In genomic region chr21:15480160-15480559, GRCh38 we compare ENCODE assay signal across 16 cellular contexts.
"Had no signal": no experiment of that assay in that cellular context is flagged by ENCODE, and none has a peak within 500 bp of the region (broad histone marks: within the 10 kb centered on the region; RNA-seq: fewer than 3 reads in every experiment).

No MANE protein-coding gene starts in this region.

- H3K27me3 ChIP-seq: body of pancreas, pancreas, right lobe of liver, SJCRH30, suprapubic skin, transverse colon, vagina had no signal

- H3K36me3 ChIP-seq: pancreas, right lobe of liver, SJCRH30, suprapubic skin, transverse colon, vagina had no signal

- H3K9me3 ChIP-seq: body of pancreas, pancreas, right lobe of liver, SJCRH30, suprapubic skin, transverse colon, vagina had no signal

- H3K27ac ChIP-seq: body of pancreas, pancreas, right lobe of liver, SJCRH30, suprapubic skin, transverse colon, vagina had no signal

- H3K4me1 ChIP-seq: body of pancreas, pancreas, right lobe of liver, suprapubic skin had no signal

- H3K27me3 Mint-ChIP-seq: activated naive CD8-positive, alpha-beta T cell treated with anti-CD3 and anti-CD28 coated beads, Interleukin-2, amount 10 ng/mL, durations not matched to agents 7 days and 5 days; effector memory CD8-positive, alpha-beta T cell had no signal

- H3K4me3 ChIP-seq: body of pancreas, pancreas, right lobe of liver, SJCRH30, suprapubic skin, transverse colon, vagina had no signal

- DNase-seq: activated effector memory CD4-positive, alpha-beta T cell treated with anti-CD3 and anti-CD28 coated beads, Interleukin-2, amount 50 U/mL, for 16 hours; activated naive CD8-positive, alpha-beta T cell treated with anti-CD3 and anti-CD28 coated beads, Interleukin-2, amount 10 ng/mL, durations not matched to agents 7 days and 5 days; body of pancreas; effector memory CD8-positive, alpha-beta T cell; immature natural killer cell; kidney glomerular epithelial cell; mesenchymal stem cell; naive thymus-derived CD4-positive, alpha-beta T cell; pancreas; right lobe of liver; SJCRH30; small intestine; stimulated activated naive CD4-positive, alpha-beta T cell treated with Interleukin-2 at 50 U/mL for 16 hours; transverse colon had no signal

- H3K4me3 Mint-ChIP-seq: activated naive CD8-positive, alpha-beta T cell treated with anti-CD3 and anti-CD28 coated beads, Interleukin-2, amount 10 ng/mL, durations not matched to agents 7 days and 5 days; effector memory CD8-positive, alpha-beta T cell; immature natural killer cell had no signal

- FAIRE-seq: pancreas, small intestine had no signal

- ATAC-seq: body of pancreas; effector memory CD8-positive, alpha-beta T cell; naive thymus-derived CD4-positive, alpha-beta T cell; pancreas; right lobe of liver had no signal

- H3K27ac Mint-ChIP-seq: activated naive CD8-positive, alpha-beta T cell treated with anti-CD3 and anti-CD28 coated beads, Interleukin-2, amount 10 ng/mL, durations not matched to agents 7 days and 5 days; effector memory CD8-positive, alpha-beta T cell; immature natural killer cell had no signal

- H3K9me3 Mint-ChIP-seq: effector memory CD8-positive, alpha-beta T cell had no signal
